Comparison of ENCODE assay signal across 15 cellular contexts in the genomic region with DNA sequence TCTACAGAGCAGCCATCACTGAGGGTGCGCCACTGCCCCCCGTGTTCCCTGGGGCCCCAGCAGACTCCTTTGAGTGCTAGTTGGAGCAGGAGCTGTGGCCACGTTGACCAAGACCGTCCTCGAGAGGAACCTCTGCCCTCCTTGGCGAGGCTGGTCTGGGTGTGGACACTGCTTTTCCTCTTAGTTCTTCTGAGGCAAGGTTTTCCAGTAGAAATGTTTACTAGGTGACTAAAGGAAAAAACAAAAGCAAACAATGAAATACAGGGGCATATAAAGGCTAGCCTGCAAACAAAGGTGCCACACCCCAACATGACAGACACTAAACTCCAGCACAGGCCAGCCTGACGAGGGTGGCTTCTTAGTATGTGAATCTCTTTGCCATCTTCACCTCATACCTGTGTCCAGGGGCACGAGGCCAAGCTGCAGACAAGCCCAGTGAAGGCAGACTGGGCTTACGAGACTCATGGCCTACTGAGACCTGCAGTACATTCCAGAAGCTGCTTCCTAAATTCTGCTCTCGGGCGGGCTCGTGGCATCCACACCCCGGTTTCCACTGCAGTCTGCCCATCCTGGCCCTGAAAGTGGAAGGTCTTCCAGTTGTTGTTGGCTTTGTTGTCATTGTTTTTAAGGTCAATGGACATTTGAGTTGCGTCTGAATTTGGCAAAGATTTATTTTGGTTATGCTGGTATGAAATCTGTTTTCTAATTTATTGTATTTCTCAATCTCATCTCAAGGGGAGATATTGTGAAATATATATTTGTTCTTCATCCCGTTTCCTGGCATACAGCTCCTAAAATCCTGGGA. TPM values are rescaled to one million over a fixed set of nuclear protein-coding genes. Genes with fewer than 3 reads are reported as not detected.
DNase-seq lines count a peak whose midpoint lies in the region; ATAC-seq and TF ChIP-seq lines count a peak whose summit lies in the region.
"Had no signal": no experiment of that assay in that cellular context is flagged by ENCODE, and none has a peak within 500 bp of the region (broad histone marks: within the 10 kb centered on the region; RNA-seq: fewer than 3 reads in every experiment).

No MANE protein-coding gene starts in this region.

- no peak overlapping the region for H3K18ac ChIP-seq in IMR-90 (ENCODE audit: low read depth, low read length)

- in situ Hi-C loops in IMR-90 (cut with MboI; ENCODE audit: low sequenced_read_pairs), result loop anchor here (10.0 kb wide), 1 partner anchor 144 kb away; no protein-coding TSS in a partner anchor

- H3K79me1 ChIP-seq in IMR-90 (ENCODE audit: low read depth in 1 of 2, low read length in 2 of 2), result no peaks in the 10 kb centered on the region

- H3K9ac ChIP-seq in IMR-90 (ENCODE audit: low read depth, low read length), result no peak overlapping the region

- H3K27ac ChIP-seq in IMR-90 (ENCODE audit: insufficient read depth, low read length), result no peak overlapping the region
- H3K27ac ChIP-seq in tibial artery, result peak overlapping the region; percentile 14 to 52
- H3K27ac ChIP-seq: WERI-Rb-1 had no signal

- no peak overlapping the region for H2BK20ac ChIP-seq in IMR-90 (ENCODE audit: low read depth, low read length)

- H3K36me3 ChIP-seq in IMR-90 (ENCODE audit: control insufficient read depth, insufficient read depth, low read length) (no peaks in the 10 kb centered on the region), mucosa of descending colon (ENCODE audit: low read depth) (no peaks in the 10 kb centered on the region), tibial artery (no peaks in the 10 kb centered on the region)
- H3K36me3 ChIP-seq: WERI-Rb-1 had no signal

- H3K4me3 ChIP-seq in IMR-90 (ENCODE audit: insufficient read depth, low read depth, low read length), result no peak overlapping the region
- H3K4me3 ChIP-seq in mucosa of descending colon, result no peak overlapping the region
- H3K4me3 ChIP-seq in tibial artery, result no peak overlapping the region
- H3K4me3 ChIP-seq: smooth muscle cell had no signal

- H3K9me3 ChIP-seq in IMR-90 (ENCODE audit: control insufficient read depth, insufficient read depth, low read length) (no peaks in the 10 kb centered on the region), mucosa of descending colon (no peaks in the 10 kb centered on the region), tibial artery (no peaks in the 10 kb centered on the region)

- no peak overlapping the region for H3K4ac ChIP-seq in IMR-90 (ENCODE audit: low read depth, low read length)

- H3K56ac ChIP-seq in IMR-90 (ENCODE audit: extremely low read depth, insufficient read depth, low read length), result no peak overlapping the region

- H3K23ac ChIP-seq in IMR-90 (ENCODE audit: low read depth, low read length), result no peak overlapping the region

- no peak overlapping the region for H2AFZ ChIP-seq in IMR-90 (replicated peaks; ENCODE audit: low read length, poor library complexity)

- no peaks in the 10 kb centered on the region; the same call in 1 of the 2 replicates for H4K20me1 ChIP-seq in IMR-90 (ENCODE audit: insufficient read depth, low read length)

- no peak overlapping the region for H2BK15ac ChIP-seq in IMR-90 (ENCODE audit: low read depth, low read length)

- no peak overlapping the region for H4K91ac ChIP-seq in IMR-90 (ENCODE audit: insufficient read depth, low read depth, low read length)

- H3K27me3 ChIP-seq in IMR-90 (ENCODE audit: control insufficient read depth, insufficient read depth, low read length) (peaks cover 5% of the 10 kb centered on the region; the same call in 1 of the 2 replicates), tibial artery (no peaks in the 10 kb centered on the region)

- no peak overlapping the region for H3K14ac ChIP-seq in IMR-90 (replicated peaks; ENCODE audit: low read depth, low read length)

- ATAC-seq in IMR-90 (ENCODE audit: low read depth), result no peak
- ATAC-seq in mucosa of descending colon, result peak; percentile 86
- no peak for ATAC-seq in HG03342 (IDR thresholded peaks at IDR 0.05; ENCODE audit: unreplicated experiment)
- ATAC-seq: activated CD8-positive, alpha-beta T cell treated with anti-CD3 and anti-CD28 coated beads for 36 hours had no signal

- H2AK5ac ChIP-seq in IMR-90 (ENCODE audit: low read depth, low read length), result no peak overlapping the region

- no TSS peak for BruUV-seq in IMR-90 (replicated peaks; lab: Mats Ljungman, UMichigan)

- POLR2A ChIA-PET in IMR-90 (lab: Charles Lee; ENCODE audit: unreplicated experiment), result no interaction called here

- H2AK9ac ChIP-seq in IMR-90 (replicated peaks; ENCODE audit: low read depth, low read length, poor library complexity), result no peak overlapping the region

- H4K8ac ChIP-seq in IMR-90 (ENCODE audit: low read depth in 2 of 2, low read length in 2 of 2), result no peak overlapping the region

- intact Hi-C loops in IMR-90 (cut with micrococcal nuclease) (no loop called here), mucosa of descending colon (cut with DNase I, micrococcal nuclease) (loop anchor here in 1 of 2 donors (5.0 kb wide), 1 partner anchor 146 kb away; no protein-coding TSS in a partner anchor), tibial artery (cut with DNase I; ENCODE audit: low total_unique reads) (loop anchor here (10.0 kb wide), 1 partner anchor 614 kb away; no protein-coding TSS in a partner anchor)

- H3K4me1 ChIP-seq in IMR-90 (ENCODE audit: control insufficient read depth, insufficient read depth, low read length) (peaks cover 8% of the 10 kb centered on the region), mucosa of descending colon (ENCODE audit: low read depth) (peaks cover 13% of the 10 kb centered on the region), tibial artery (peaks cover 0 to 56% (median 16%) of the 10 kb centered on the region in 4 donors)

- dilution Hi-C loops in IMR-90 (cut with HindIII; ENCODE audit: low sequenced_read_pairs, unreplicated experiment), result no loop called here

- DNase-seq in IMR-90 (no peak), fibroblast of gingiva (ENCODE audit: low read depth) (peak; percentile 94), mucosa of descending colon (peak in 2 of 3 donors; percentile 55 to 62), tibial artery (peak; percentile 59 to 74), NCI-H1048 (lab: John Stamatoyannopoulos, UW) (no peak), NCI-H128 (lab: John Stamatoyannopoulos, UW; ENCODE audit: unreplicated experiment) (no peak)
- DNase-seq: activated CD8-positive, alpha-beta T cell treated with anti-CD3 and anti-CD28 coated beads for 36 hours; activated T-cell treated with anti-CD3 and anti-CD28 coated beads, Interleukin-2, amount 50 U/mL, for 48 hours; NCI-H1930; NCI-H345; RPMI8226; trophoblast cell; WERI-Rb-1 had no signal

- no peak for TF ChIP-seq POLR2A in IMR-90 (IDR thresholded peaks at IDR 0.05; ENCODE audit: low read depth, low read length)

- H2BK120ac ChIP-seq in IMR-90 (ENCODE audit: low read depth, low read length), result no peak overlapping the region

- TF ChIP-seq CTCF in IMR-90 (conservative IDR thresholded peaks at IDR 0.05; ENCODE audit: low read depth, low read length) (no peak), mucosa of descending colon (IDR thresholded peaks at IDR 0.05) (no peak), tibial artery (IDR thresholded peaks at IDR 0.05) (no peak)

- no peak for TF ChIP-seq RAD21 in IMR-90 (IDR thresholded peaks at IDR 0.05; ENCODE audit: low read length)

- CTCF ChIA-PET in IMR-90 (lab: Yijun Ruan, JAX), result interaction anchor here (1.1 to 1.4 kb wide), 4 partner anchors 90 to 140 kb away, joined by 3 to 6 read pairs (median 4); no protein-coding TSS in a partner anchor

- WGBS in IMR-90 (ENCODE audit: extremely low coverage in 2 of 2, insufficient read length in 1 of 2), 2 experiments, result 92% methylated on average over 6 of the region's 15 CpGs; no CpG with 5 or more reads in 1 of the 2 experiments

- no peaks in the 10 kb centered on the region for H3K9me1 ChIP-seq in IMR-90 (ENCODE audit: insufficient read depth, low read length)

- no peak overlapping the region for H2BK5ac ChIP-seq in IMR-90 (ENCODE audit: low read depth, low read length, poor library complexity, severe bottlenecking)

- H3K4me2 ChIP-seq in IMR-90 (ENCODE audit: low read depth, low read length), result no peak overlapping the region
- H3K4me2 ChIP-seq: smooth muscle cell had no signal

- no peak overlapping the region for H4K5ac ChIP-seq in IMR-90 (ENCODE audit: low read depth, low read length)

TF ChIP-seq in IMR-90, 13 proteins besides CTCF, POLR2A, EP300 and RAD21:
- peak; percentile 46 for TF ChIP-seq CEBPB (IDR thresholded peaks at IDR 0.05; ENCODE audit: low read depth, low read length)
- TF ChIP-seq ELK1 (IDR thresholded peaks at IDR 0.05; ENCODE audit: borderline replicate concordance, low read depth, low read length), result no peak

RNA-seq across cellular contexts. Expression of gene FAM50B, which starts 39.2 kb away (rescaled TPM):
- total RNA-seq in IMR-90 (2012; rRNA removed), result 3.9 and 4.1 TPM in 2 replicates
- polyA plus RNA-seq in IMR-90 (2012; rRNA removed), result 7.4 and 8.0 TPM in 2 replicates
- polyA plus RNA-seq in IMR-90 (2012; cell fraction: cytosol; rRNA removed), result 6.4 and 11.4 TPM in 2 replicates
- 3.2 and 5.5 TPM in 2 replicates for polyA plus RNA-seq in IMR-90 (2012; cell fraction: nucleus; rRNA removed; ENCODE audit: low replicate concordance)
- total RNA-seq in mucosa of descending colon, result 10 to 100 TPM in 1 of 3 donors, 1 to 10 TPM in 2; 3.2 to 14.2 (median 3.3) TPM

Comparison
In these comparisons a context has a peak if more than half of its experiments do, and no peak if none do; other contexts are left out.
1. DNase-seq: peak in fibroblast of gingiva (single experiment), mucosa of descending colon (2 of 3) and tibial artery (2 of 2); none in IMR-90 (single experiment), NCI-H1048 (single experiment) and NCI-H128 (single experiment).